ENCODE assay signal across 8 cellular contexts in the genomic region with DNA sequence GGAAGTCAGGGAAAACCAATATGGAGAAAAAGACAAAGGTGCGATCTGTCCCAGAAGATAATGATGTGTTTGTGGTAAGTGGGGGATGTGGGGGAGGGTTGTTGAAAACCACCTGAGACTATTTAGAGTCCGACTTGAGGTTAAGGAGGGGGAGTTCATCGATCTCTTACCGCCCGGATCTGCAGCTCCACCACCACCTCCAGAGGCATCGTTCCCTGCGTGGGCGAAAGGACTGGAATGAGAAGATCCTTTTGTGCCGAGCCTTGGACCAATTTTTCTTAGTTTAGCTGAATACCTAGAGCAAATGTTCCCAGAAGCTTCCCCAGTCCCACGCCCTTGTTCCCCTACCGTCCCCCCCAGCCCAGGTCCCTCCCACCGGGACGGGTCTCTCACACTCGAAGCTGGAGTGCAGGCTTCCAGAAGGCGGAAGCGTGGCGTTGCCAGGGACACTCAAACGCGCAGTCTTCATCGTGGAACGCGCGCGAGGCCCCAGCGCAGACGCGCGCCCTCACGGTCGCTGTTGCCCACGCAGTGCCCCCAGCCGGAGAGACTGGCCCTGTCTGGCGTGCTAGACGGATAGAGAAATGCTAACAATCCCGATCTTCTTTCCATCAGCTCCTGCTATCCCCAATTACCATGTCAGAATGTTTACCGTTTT. TPM values are rescaled to one million over a fixed set of nuclear protein-coding genes. Genes with fewer than 3 reads are reported as not detected.
DNase-seq lines count a peak whose midpoint lies in the region; ATAC-seq and TF ChIP-seq lines count a peak whose summit lies in the region.

A gene with protein sequence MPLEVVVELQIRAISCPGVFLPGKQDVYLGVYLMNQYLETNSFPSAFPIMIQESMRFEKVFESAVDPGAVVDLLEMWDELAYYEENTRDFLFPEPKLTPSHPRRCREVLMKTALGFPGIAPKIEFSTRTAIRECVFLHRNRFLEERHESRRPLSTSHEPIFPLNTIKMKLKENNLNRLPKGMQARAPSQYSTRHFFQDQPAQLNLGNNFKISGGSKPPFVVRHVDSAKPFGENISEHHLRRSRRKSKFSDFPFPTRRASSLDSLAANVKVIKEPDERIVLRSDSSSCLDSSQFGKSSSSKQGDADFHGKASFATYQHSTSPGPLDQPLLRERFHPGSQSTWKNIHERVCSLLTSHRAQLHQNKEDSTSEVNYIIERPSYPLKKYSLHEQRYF (minus strand): TSS at position 439 of the 658 bp plus-strand sequence. CDS start 230 bp downstream, at position 209.

- no peaks in the 10 kb centered on the region for H3K27me3 ChIP-seq in CD8-positive, alpha-beta memory T cell (ENCODE audit: insufficient read depth, low read length, poor library complexity, severe bottlenecking)
- peaks cover 6% of the 10 kb centered on the region for H3K27me3 ChIP-seq in NT2/D1 (ENCODE audit: insufficient read depth, insufficient read length)
- H3K27me3 ChIP-seq in fibroblast of lung (ENCODE audit: control insufficient read depth, insufficient read depth, low read length): no peaks in the 10 kb centered on the region
- no peaks in the 10 kb centered on the region for H3K27me3 ChIP-seq in muscle layer of colon (ENCODE audit: control insufficient read depth in 1 of 2, insufficient read depth in 2 of 2, low read length in 2 of 2)

- no peak within 1 kb of the TSS for H3K27ac ChIP-seq in CD8-positive, alpha-beta memory T cell (ENCODE audit: low read depth, low read length)
- H3K27ac ChIP-seq in HEK293 (ENCODE audit: extremely low read depth, low read depth, low read length) (no peak within 1 kb of the TSS; the same call in 1 of the 2 replicates), fibroblast of lung (ENCODE audit: insufficient read depth, low read length) (peak within 1 kb of the TSS; percentile 24), muscle layer of colon (ENCODE audit: low read depth, low read length) (peak within 1 kb of the TSS; percentile 39), temporal lobe (ENCODE audit: low read depth, low read length) (peak within 1 kb of the TSS; percentile 70)

- peak within 1 kb of the TSS; percentile 81 to 91 (median 88) for H3K4me3 Mint-ChIP-seq in CD8-positive, alpha-beta memory T cell
- H3K4me3 Mint-ChIP-seq in activated T-helper 17 cell treated with anti-CD3 and anti-CD28 coated beads, Interleukin-2, amount 50 U/mL, for 72 hours: peak within 1 kb of the TSS; percentile 86

- POLR2A ChIA-PET in CD8-positive, alpha-beta memory T cell (lab: Charles Lee): interaction anchor here (0.6 to 3.0 kb wide), 3 partner anchors 13 to 74 kb away, joined by 3 to 15 read pairs (median 14); a partner anchor contains a TSS
- POLR2A ChIA-PET in HEK293 (lab: Yijun Ruan, JAX): interaction anchor here (0.6 to 2.7 kb wide), 10 partner anchors 11 to 963 kb away, joined by 3 to 20 read pairs (median 4); a partner anchor contains a TSS

- peak; percentile 38 for ATAC-seq in activated T-helper 17 cell treated with anti-CD3 and anti-CD28 coated beads, Interleukin-2, amount 50 U/mL, for 72 hours (replicated peaks)
- no peak for ATAC-seq in HG03097 (IDR thresholded peaks at IDR 0.05; ENCODE audit: low FRiP score, unreplicated experiment)

- H3K9ac ChIP-seq in NT2/D1 (ENCODE audit: insufficient read length, low read depth) (peak within 1 kb of the TSS; percentile 44), fibroblast of lung (ENCODE audit: insufficient read depth, low read length) (peak within 1 kb of the TSS; percentile 43), muscle layer of colon (ENCODE audit: low read length) (peak within 1 kb of the TSS; percentile 60)

- peak within 1 kb of the TSS; percentile 81 for H2AFZ ChIP-seq in fibroblast of lung (ENCODE audit: low read length)

- peak within 1 kb of the TSS; percentile 60 to 93 (median 80) for H3K27ac Mint-ChIP-seq in CD8-positive, alpha-beta memory T cell
- peak within 1 kb of the TSS; percentile 79 for H3K27ac Mint-ChIP-seq in activated T-helper 17 cell treated with anti-CD3 and anti-CD28 coated beads, Interleukin-2, amount 50 U/mL, for 72 hours

- H3K4me1 ChIP-seq in CD8-positive, alpha-beta memory T cell (ENCODE audit: insufficient read depth, low read length): peaks cover 57% of the 10 kb centered on the region
- H3K4me1 ChIP-seq in HEK293 (ENCODE audit: control insufficient read depth, insufficient read depth, low read length): peaks cover 5% of the 10 kb centered on the region
- H3K4me1 ChIP-seq in NT2/D1 (ENCODE audit: insufficient read depth, insufficient read length): peaks cover 5% of the 10 kb centered on the region
- peaks cover 11% of the 10 kb centered on the region for H3K4me1 ChIP-seq in fibroblast of lung (ENCODE audit: control insufficient read depth, extremely low read depth, insufficient read depth, low read length)
- H3K4me1 ChIP-seq in muscle layer of colon (ENCODE audit: insufficient read depth, low read length): peaks cover 35% of the 10 kb centered on the region

- DNase-seq in CD8-positive, alpha-beta memory T cell: peak; percentile 20 to 67 (median 33)
- DNase-seq in NT2/D1 (ENCODE audit: low read depth, low spot score) (no peak), fibroblast of lung (ENCODE audit: low read depth in 2 of 2) (peak; percentile 48 to 63)

- H3K36me3 ChIP-seq in CD8-positive, alpha-beta memory T cell (ENCODE audit: insufficient read depth, low read length): no peaks in the 10 kb centered on the region
- H3K36me3 ChIP-seq in HEK293 (ENCODE audit: control insufficient read depth in 2 of 2, insufficient read depth in 1 of 2, low read length in 2 of 2) (no peaks in the 10 kb centered on the region), NT2/D1 (ENCODE audit: insufficient read depth, insufficient read length, low read length) (no peaks in the 10 kb centered on the region), fibroblast of lung (ENCODE audit: control insufficient read depth, insufficient read depth, low read length) (no peaks in the 10 kb centered on the region), muscle layer of colon (ENCODE audit: insufficient read depth, low read length) (no peaks in the 10 kb centered on the region)

- CTCF ChIA-PET in CD8-positive, alpha-beta memory T cell (lab: Charles Lee): interaction anchor here (1.0 to 2.0 kb wide), 5 partner anchors 10 to 112 kb away, joined by 3 to 8 read pairs (median 3); a partner anchor contains a TSS
- CTCF ChIA-PET in HEK293 (lab: Yijun Ruan, JAX): interaction anchor here (0.7 to 1.5 kb wide), 7 partner anchors 9 to 280 kb away, joined by 3 to 7 read pairs (median 4); no protein-coding TSS in a partner anchor

- H3K36me3 Mint-ChIP-seq in CD8-positive, alpha-beta memory T cell: peaks cover 0 to 5% (median 4%) of the 10 kb centered on the region in 3 donors
- no peaks in the 10 kb centered on the region for H3K36me3 Mint-ChIP-seq in activated T-helper 17 cell treated with anti-CD3 and anti-CD28 coated beads, Interleukin-2, amount 50 U/mL, for 72 hours (ENCODE audit: low read depth)

- H3K4me2 ChIP-seq in fibroblast of lung (ENCODE audit: extremely low read depth, insufficient read depth, low read length): peak within 1 kb of the TSS; percentile 86

- H3K79me2 ChIP-seq in fibroblast of lung (ENCODE audit: control insufficient read depth, insufficient read depth, low read length): no peaks in the 10 kb centered on the region

- H3K9me3 ChIP-seq in CD8-positive, alpha-beta memory T cell (ENCODE audit: low read length): no peaks in the 10 kb centered on the region
- H3K9me3 ChIP-seq in HEK293 (ENCODE audit: control insufficient read depth, insufficient read depth, low read depth, low read length) (no peaks in the 10 kb centered on the region), NT2/D1 (ENCODE audit: insufficient read depth, low read length) (no peaks in the 10 kb centered on the region), fibroblast of lung (ENCODE audit: control insufficient read depth, insufficient read depth, low read depth, low read length) (no peaks in the 10 kb centered on the region), muscle layer of colon (ENCODE audit: low read length) (no peaks in the 10 kb centered on the region)

- H3K9me3 Mint-ChIP-seq in CD8-positive, alpha-beta memory T cell: no peaks in the 10 kb centered on the region
- H3K9me3 Mint-ChIP-seq in activated T-helper 17 cell treated with anti-CD3 and anti-CD28 coated beads, Interleukin-2, amount 50 U/mL, for 72 hours: no peaks in the 10 kb centered on the region

- no peaks in the 10 kb centered on the region for H4K20me1 ChIP-seq in fibroblast of lung (ENCODE audit: control insufficient read depth, extremely low read depth, insufficient read depth, low read length)

- peak; percentile 61 for TF ChIP-seq CTCF in HEK293 (tag by site-specific recombination; IDR thresholded peaks at IDR 0.05)
- peak in 1 of 2 donors; percentile 19 for TF ChIP-seq CTCF in fibroblast of lung (conservative IDR thresholded peaks at IDR 0.05 in 1 of 2, IDR thresholded peaks at IDR 0.05 in 1 of 2; ENCODE audit: low read depth in 1 of 2, low read length in 2 of 2)

- peaks cover 58 to 72% (median 70%) of the 10 kb centered on the region in 3 donors for H3K4me1 Mint-ChIP-seq in CD8-positive, alpha-beta memory T cell
- peaks cover 42% of the 10 kb centered on the region for H3K4me1 Mint-ChIP-seq in activated T-helper 17 cell treated with anti-CD3 and anti-CD28 coated beads, Interleukin-2, amount 50 U/mL, for 72 hours

- H3K27me3 Mint-ChIP-seq in CD8-positive, alpha-beta memory T cell: peaks cover 0 to 9% of the 10 kb centered on the region in 2 donors
- no peaks in the 10 kb centered on the region for H3K27me3 Mint-ChIP-seq in activated T-helper 17 cell treated with anti-CD3 and anti-CD28 coated beads, Interleukin-2, amount 50 U/mL, for 72 hours

- peak within 1 kb of the TSS; percentile 58 for H3K4me3 ChIP-seq in CD8-positive, alpha-beta memory T cell (ENCODE audit: low read length)
- H3K4me3 ChIP-seq in HEK293 (ENCODE audit: low read depth, low read length) (peak within 1 kb of the TSS; percentile 43), NT2/D1 (ENCODE audit: insufficient read length, low read depth) (peak within 1 kb of the TSS; percentile 21), fibroblast of lung (replicated peaks in 1 of 4; ENCODE audit: control extremely low read depth in 1 of 4, insufficient read depth in 1 of 4, low read depth in 3 of 4, low read length in 4 of 4) (peak within 1 kb of the TSS; percentile 31 to 62 (median 58)), muscle layer of colon (ENCODE audit: low read depth in 1 of 2, low read length in 2 of 2) (peak within 1 kb of the TSS; percentile 44 to 61)

TF ChIP-seq in HEK293, 187 proteins besides CTCF, POLR2A, EP300 and RAD21 (continues in another document):
- TF ChIP-seq ZNF335 (tag by site-specific recombination; conservative IDR thresholded peaks at IDR 0.05): peak; percentile 63

RNA-seq across cellular contexts. Expression of the gene that starts here (rescaled TPM):
- total RNA-seq in CD8-positive, alpha-beta memory T cell: under 1 TPM; 0.51 to 0.96 TPM
- polyA plus RNA-seq in CD8-positive, alpha-beta memory T cell: 0.14 TPM
- total RNA-seq in activated T-helper 17 cell treated with anti-CD3 and anti-CD28 coated beads, Interleukin-2, amount 50 U/mL, for 72 hours: 1 to 10 TPM in 1 of 2 donors, under 1 TPM in 1; 0.84 to 1.6 TPM
- total RNA-seq in fibroblast of lung (0.77 and 1.2 TPM in 2 replicates), temporal lobe (9.1 TPM)
- 0.45 and 0.54 TPM in 2 replicates for polyA plus RNA-seq in fibroblast of lung
- polyA plus RNA-seq in fibroblast of lung (2012): 0.41 and 0.47 TPM in 2 replicates
- not detected in 2 replicates for polyA minus RNA-seq in fibroblast of lung (ENCODE audit: low replicate concordance)

Comparison
In these comparisons a context has a peak if more than half of its experiments do, and no peak if none do; other contexts are left out.
1. Peak in DNase-seq and H3K4me3 ChIP-seq in CD8-positive, alpha-beta memory T cell; RNA of the gene not detected or under 1 TPM.
2. H3K27ac ChIP-seq: peak in fibroblast of lung (single experiment), muscle layer of colon (single experiment) and temporal lobe (single experiment); none in CD8-positive, alpha-beta memory T cell (single experiment) and HEK293 (single experiment).
3. Peak in every context shown above with its lines, with median percentiles within 50 percentile points of each other: H3K4me3 ChIP-seq and H3K9ac ChIP-seq.